ENCODE assay signal across 8 cellular contexts in genomic region chr1:68230901-68231626, GRCh38. TPM values are rescaled to one million over a fixed set of nuclear protein-coding genes. Genes with fewer than 3 reads are reported as not detected.
DNase-seq lines count a peak whose midpoint lies in the region; ATAC-seq and TF ChIP-seq lines count a peak whose summit lies in the region.

No MANE protein-coding gene starts in this region.

- peak overlapping the region; percentile 57 for H3K4me3 Mint-ChIP-seq in activated CD4-positive, alpha-beta T cell treated with anti-CD3 and anti-CD28 coated beads, Interleukin-2, amount 10 ng/mL, durations not matched to agents 24 days and 14 days
- H3K4me3 Mint-ChIP-seq in activated CD4-positive, alpha-beta T cell treated with anti-CD3 and anti-CD28 coated beads, Interleukin-2, amount 10 ng/mL, durations not matched to agents 7 days and 5 days, result no peak overlapping the region

- CTCF ChIA-PET in activated CD4-positive, alpha-beta T cell treated with anti-CD3 and anti-CD28 coated beads, Interleukin-2, amount 10 ng/mL, durations not matched to agents 7 days and 5 days (lab: Charles Lee), result no interaction called here

- DNase-seq in activated CD4-positive, alpha-beta T cell treated with anti-CD3 and anti-CD28 coated beads, Interleukin-2, amount 10 ng/mL, durations not matched to agents 24 days and 14 days, result no peak
- no peak for DNase-seq in activated CD4-positive, alpha-beta T cell treated with anti-CD3 and anti-CD28 coated beads, Interleukin-2, amount 10 ng/mL, durations not matched to agents 7 days and 5 days
- no peak for DNase-seq in brain microvascular endothelial cell
- DNase-seq in left lobe of liver (ENCODE audit: low spot score), result peak; percentile 47
- DNase-seq in thyroid gland, result peak; percentile 43 to 49

- TF ChIP-seq POLR2A in thyroid gland (IDR thresholded peaks at IDR 0.05), result no peak

- intact Hi-C loops in activated CD4-positive, alpha-beta T cell treated with anti-CD3 and anti-CD28 coated beads, Interleukin-2, amount 10 ng/mL, durations not matched to agents 24 days and 14 days (cut with micrococcal nuclease), result no loop called here
- intact Hi-C loops in thyroid gland (cut with DNase I), result loop anchor here (10.0 kb wide), 1 partner anchor 106 kb away; no protein-coding TSS in a partner anchor

- peak overlapping the region; percentile 87 for H3K4me3 ChIP-seq in brain microvascular endothelial cell (ENCODE audit: low read depth, low read length)
- peak overlapping the region; percentile 48 to 70 (median 59) for H3K4me3 ChIP-seq in thyroid gland (replicated peaks in 1 of 3)

- H3K9me3 ChIP-seq in thyroid gland, result no peaks in the 10 kb centered on the region

- H3K4me1 Mint-ChIP-seq in activated CD4-positive, alpha-beta T cell treated with anti-CD3 and anti-CD28 coated beads, Interleukin-2, amount 10 ng/mL, durations not matched to agents 24 days and 14 days, result peaks cover 6% of the 10 kb centered on the region
- H3K4me1 Mint-ChIP-seq in activated CD4-positive, alpha-beta T cell treated with anti-CD3 and anti-CD28 coated beads, Interleukin-2, amount 10 ng/mL, durations not matched to agents 7 days and 5 days, result peaks cover 14% of the 10 kb centered on the region

- peaks cover 9% of the 10 kb centered on the region in 2 donors for H3K4me1 ChIP-seq in thyroid gland

- H3K27me3 ChIP-seq in brain microvascular endothelial cell (replicated peaks) (no peaks in the 10 kb centered on the region), thyroid gland (no peaks in the 10 kb centered on the region)

- H3K36me3 ChIP-seq in brain microvascular endothelial cell (replicated peaks) (no peaks in the 10 kb centered on the region), thyroid gland (no peaks in the 10 kb centered on the region)

- peak overlapping the region; percentile 8 for H3K27ac Mint-ChIP-seq in activated CD4-positive, alpha-beta T cell treated with anti-CD3 and anti-CD28 coated beads, Interleukin-2, amount 10 ng/mL, durations not matched to agents 24 days and 14 days
- H3K27ac Mint-ChIP-seq in activated CD4-positive, alpha-beta T cell treated with anti-CD3 and anti-CD28 coated beads, Interleukin-2, amount 10 ng/mL, durations not matched to agents 7 days and 5 days, result no peak overlapping the region

- no peak for TF ChIP-seq CTCF in brain microvascular endothelial cell (IDR thresholded peaks at IDR 0.05; ENCODE audit: low read depth, low read length, missing control alignments)
- TF ChIP-seq CTCF in thyroid gland (IDR thresholded peaks at IDR 0.05), result no peak

- H3K36me3 Mint-ChIP-seq in activated CD4-positive, alpha-beta T cell treated with anti-CD3 and anti-CD28 coated beads, Interleukin-2, amount 10 ng/mL, durations not matched to agents 24 days and 14 days (ENCODE audit: low read depth), result peaks cover 2% of the 10 kb centered on the region
- H3K36me3 Mint-ChIP-seq in activated CD4-positive, alpha-beta T cell treated with anti-CD3 and anti-CD28 coated beads, Interleukin-2, amount 10 ng/mL, durations not matched to agents 7 days and 5 days (ENCODE audit: low read depth), result no peaks in the 10 kb centered on the region

- peaks cover 71% of the 10 kb centered on the region for H3K27me3 Mint-ChIP-seq in activated CD4-positive, alpha-beta T cell treated with anti-CD3 and anti-CD28 coated beads, Interleukin-2, amount 10 ng/mL, durations not matched to agents 24 days and 14 days
- H3K27me3 Mint-ChIP-seq in activated CD4-positive, alpha-beta T cell treated with anti-CD3 and anti-CD28 coated beads, Interleukin-2, amount 10 ng/mL, durations not matched to agents 7 days and 5 days, result peaks cover 56% of the 10 kb centered on the region

- POLR2A ChIA-PET in activated CD4-positive, alpha-beta T cell treated with anti-CD3 and anti-CD28 coated beads, Interleukin-2, amount 10 ng/mL, durations not matched to agents 7 days and 5 days (lab: Charles Lee), result no interaction called here

- H3K27ac ChIP-seq in brain microvascular endothelial cell, result no peak overlapping the region
- H3K27ac ChIP-seq in thyroid gland, result peak overlapping the region in 2 of 3 donors; percentile 45 to 64

- in situ Hi-C loops in brain microvascular endothelial cell (cut with HindIII; ENCODE audit: low pct_ligation_motif_present, low sequenced_read_pairs), result loop anchor here (25.0 kb wide), 1 partner anchor 94 kb away; no protein-coding TSS in a partner anchor

- H3K9me3 Mint-ChIP-seq in activated CD4-positive, alpha-beta T cell treated with anti-CD3 and anti-CD28 coated beads, Interleukin-2, amount 10 ng/mL, durations not matched to agents 24 days and 14 days, result peaks cover 7% of the 10 kb centered on the region
- H3K9me3 Mint-ChIP-seq in activated CD4-positive, alpha-beta T cell treated with anti-CD3 and anti-CD28 coated beads, Interleukin-2, amount 10 ng/mL, durations not matched to agents 7 days and 5 days, result no peaks in the 10 kb centered on the region

- WGBS in thyroid gland, 2 donors, result 4% methylated on average over 37 to 56 of the region's 62 CpGs

- peak; percentile 49 for ATAC-seq in left lobe of liver
- no peak for ATAC-seq in HG03439 (IDR thresholded peaks at IDR 0.05; ENCODE audit: unreplicated experiment)
- ATAC-seq in GM21528 (IDR thresholded peaks at IDR 0.05; ENCODE audit: low FRiP score, unreplicated experiment), result no peak
- ATAC-seq in HG02678 (IDR thresholded peaks at IDR 0.05; ENCODE audit: unreplicated experiment), result no peak

RNA-seq across cellular contexts. Expression of gene WLS, which starts 1.3 kb away (rescaled TPM):
- total RNA-seq in activated CD4-positive, alpha-beta T cell treated with anti-CD3 and anti-CD28 coated beads, Interleukin-2, amount 10 ng/mL, durations not matched to agents 24 days and 14 days, result 0.19 TPM in 1 of 2 replicates, not detected in the other
- total RNA-seq in activated CD4-positive, alpha-beta T cell treated with anti-CD3 and anti-CD28 coated beads, Interleukin-2, amount 10 ng/mL, durations not matched to agents 7 days and 5 days, result not detected
- total RNA-seq in left lobe of liver (11.2 TPM), thyroid gland (10 to 100 TPM; 20.0 to 52.7 (median 46.7) TPM)

Comparison
In these comparisons a context has a peak if more than half of its experiments do, and no peak if none do; other contexts are left out.
1. DNase-seq: peak in left lobe of liver (single experiment) and thyroid gland (2 of 2); none in activated CD4-positive, alpha-beta T cell treated with anti-CD3 and anti-CD28 coated beads, Interleukin-2, amount 10 ng/mL, durations not matched to agents 24 days and 14 days (single experiment), activated CD4-positive, alpha-beta T cell treated with anti-CD3 and anti-CD28 coated beads, Interleukin-2, amount 10 ng/mL, durations not matched to agents 7 days and 5 days (single experiment) and brain microvascular endothelial cell (single experiment).
2. RNA of gene WLS, which starts 1.3 kb away (total RNA-seq): 20.0 to 52.7 TPM in thyroid gland and 11.2 TPM in left lobe of liver (single experiment); not detected in activated CD4-positive, alpha-beta T cell treated with anti-CD3 and anti-CD28 coated beads, Interleukin-2, amount 10 ng/mL, durations not matched to agents 7 days and 5 days and 0.19 TPM in activated CD4-positive, alpha-beta T cell treated with anti-CD3 and anti-CD28 coated beads, Interleukin-2, amount 10 ng/mL, durations not matched to agents 24 days and 14 days; every median in the first group is over 10 times any median in the second.